ENCODE assay signal across 9 cellular contexts in the genomic region with DNA sequence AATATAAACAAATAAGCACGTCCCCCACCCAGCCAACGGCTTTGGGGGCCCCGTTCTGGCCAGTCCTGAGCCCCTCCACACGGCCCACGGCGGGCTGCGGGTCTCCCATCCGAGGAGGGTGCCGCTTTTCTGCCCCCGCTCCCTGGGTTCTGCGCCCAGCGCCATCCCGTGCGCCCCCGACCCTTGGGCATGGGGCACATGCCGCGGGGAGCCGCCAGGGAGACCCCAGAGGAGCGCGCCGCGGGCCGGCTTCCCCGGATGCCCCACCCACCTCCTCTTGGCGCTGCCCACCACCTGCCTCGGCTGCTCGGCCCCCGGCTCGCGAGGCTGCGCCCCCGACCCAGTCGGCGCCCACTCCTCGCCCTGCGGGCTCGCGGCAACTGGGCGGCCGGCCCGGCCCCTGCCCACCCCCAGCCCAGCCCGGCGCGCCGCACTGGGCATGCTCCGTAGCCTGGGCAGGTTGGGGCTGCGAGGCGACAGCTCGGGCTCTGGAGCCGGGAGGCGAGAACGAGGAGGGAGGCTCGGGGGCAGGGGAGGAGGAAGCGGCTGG. TPM values are rescaled to one million over a fixed set of nuclear protein-coding genes. Genes with fewer than 3 reads are reported as not detected.
DNase-seq lines count a peak whose midpoint lies in the region; ATAC-seq and TF ChIP-seq lines count a peak whose summit lies in the region.
"Had no signal": no experiment of that assay in that cellular context is flagged by ENCODE, and none has a peak within 500 bp of the region (broad histone marks: within the 10 kb centered on the region; RNA-seq: fewer than 3 reads in every experiment).

No MANE protein-coding gene starts in this region.

- no peaks in the 10 kb centered on the region for H3K79me1 ChIP-seq in mesenchymal stem cell (replicated peaks; ENCODE audit: low read length, poor library complexity, severe bottlenecking)

- peak overlapping the region; percentile 91 for H2BK5ac ChIP-seq in mesenchymal stem cell (ENCODE audit: low read depth, low read length, poor library complexity, severe bottlenecking)

- peak overlapping the region; percentile 96 for H2BK15ac ChIP-seq in mesenchymal stem cell (ENCODE audit: low read depth, poor library complexity, severe bottlenecking)

- peak overlapping the region; percentile 46 for H2AK5ac ChIP-seq in mesenchymal stem cell (ENCODE audit: low read length, severe bottlenecking)

- H3K4me2 ChIP-seq in mesenchymal stem cell (ENCODE audit: low read length, poor library complexity, severe bottlenecking) = peak overlapping the region; percentile 93

- no peak for ATAC-seq in GM19452 (IDR thresholded peaks at IDR 0.05; ENCODE audit: unreplicated experiment)
- no peak for ATAC-seq in CD4-positive, alpha-beta T cell (ENCODE audit: poor library complexity)

- DNase-seq in DMS53 (lab: John Stamatoyannopoulos, UW) = peak; percentile 88
- peak; percentile 76 for DNase-seq in NCI-H2227 treated with DMSO at 0.1 percent for 48 hours (lab: John Stamatoyannopoulos, UW)
- peak; percentile 88 for DNase-seq in ecto neural progenitor cell (ENCODE audit: low spot score)
- peak; percentile 50 for DNase-seq in mesenchymal stem cell
- no peak for DNase-seq in AML-193 (lab: John Stamatoyannopoulos, UW)
- DNase-seq in stimulated activated naive CD4-positive, alpha-beta T cell treated with Interleukin-2 at 50 U/mL for 16 hours (lab: John Stamatoyannopoulos, UW) = no peak
- DNase-seq in CD4-positive, alpha-beta T cell = no peak

- peak overlapping the region; percentile 64 to 89 for H2BK12ac ChIP-seq in mesenchymal stem cell (ENCODE audit: low read length in 2 of 2)

- intact Hi-C loops in CD4-positive, alpha-beta T cell (cut with DNase I, micrococcal nuclease) = no loop called here

- no peak overlapping the region for H3K27ac Mint-ChIP-seq in CD4-positive, alpha-beta T cell
- H3K27ac Mint-ChIP-seq: memory B cell had no signal

- under 1% methylated on average over 31 of the region's 54 CpGs for WGBS in mesenchymal stem cell

- peaks cover 5% of the 10 kb centered on the region for H3K4me1 Mint-ChIP-seq in CD4-positive, alpha-beta T cell (ENCODE audit: low read depth)

- H3K9ac ChIP-seq in mesenchymal stem cell (ENCODE audit: low read length) = peak overlapping the region; percentile 66

- peak overlapping the region; percentile 37 to 94 for H3K18ac ChIP-seq in mesenchymal stem cell (ENCODE audit: low read depth in 1 of 2, low read length in 2 of 2)

- CTCF ChIA-PET in CD4-positive, alpha-beta T cell (lab: Charles Lee) = no interaction called here

- no peak overlapping the region for H3K4me3 Mint-ChIP-seq in CD4-positive, alpha-beta T cell
- H3K4me3 Mint-ChIP-seq: memory B cell had no signal

- peak overlapping the region; percentile 94 for H2BK120ac ChIP-seq in mesenchymal stem cell (ENCODE audit: low read depth, low read length)

- peaks cover 7% of the 10 kb centered on the region for H3K4me1 ChIP-seq in mesenchymal stem cell (ENCODE audit: control insufficient read depth, insufficient read depth, low read depth, low read length)

- peaks cover 7% of the 10 kb centered on the region for H3K9me3 Mint-ChIP-seq in CD4-positive, alpha-beta T cell

- peak overlapping the region in 1 of 2 experiments; percentile 83 for H3K14ac ChIP-seq in mesenchymal stem cell (ENCODE audit: low read length in 2 of 2)

- peak overlapping the region; percentile 99 for H2AFZ ChIP-seq in mesenchymal stem cell (ENCODE audit: low read depth, low read length)

- POLR2A ChIA-PET in CD4-positive, alpha-beta T cell (lab: Charles Lee) = no interaction called here

- H3K9me3 ChIP-seq in mesenchymal stem cell (ENCODE audit: control insufficient read depth, low read length) = no peaks in the 10 kb centered on the region
- H3K9me3 ChIP-seq in CD4-positive, alpha-beta T cell (ENCODE audit: control insufficient read depth, low read length) = no peaks in the 10 kb centered on the region

- H4K91ac ChIP-seq in mesenchymal stem cell (ENCODE audit: low read length) = peak overlapping the region; percentile 89

- H3K23ac ChIP-seq in mesenchymal stem cell (ENCODE audit: low read length in 2 of 2) = peak overlapping the region in 1 of 2 experiments; percentile 16

- H4K8ac ChIP-seq in mesenchymal stem cell (ENCODE audit: low read length) = peak overlapping the region; percentile 70

- peaks cover 0 to 5% of the 10 kb centered on the region in 2 experiments for H3K27me3 ChIP-seq in mesenchymal stem cell (ENCODE audit: control insufficient read depth in 1 of 2, insufficient read depth in 1 of 2, low read length in 2 of 2)
- H3K27me3 ChIP-seq in CD4-positive, alpha-beta T cell (ENCODE audit: control insufficient read depth, insufficient read depth, low read length) = peaks cover 15% of the 10 kb centered on the region

- H3K4me3 ChIP-seq in mesenchymal stem cell (ENCODE audit: insufficient read depth in 1 of 2, low read depth in 1 of 2, low read length in 2 of 2) = peak overlapping the region; percentile 87 to 96

- TF ChIP-seq CTCF in CD4-positive, alpha-beta T cell (IDR thresholded peaks at IDR 0.05) = no peak

- H3K27ac ChIP-seq in mesenchymal stem cell (ENCODE audit: low read length, poor library complexity, severe bottlenecking) = peak overlapping the region; percentile 98
- no peak overlapping the region for H3K27ac ChIP-seq in CD4-positive, alpha-beta T cell (ENCODE audit: low read depth, low read length)

- peaks cover 28% of the 10 kb centered on the region for H3K27me3 Mint-ChIP-seq in CD4-positive, alpha-beta T cell

- no peaks in the 10 kb centered on the region for H3K36me3 Mint-ChIP-seq in CD4-positive, alpha-beta T cell (ENCODE audit: low read depth)

- peak overlapping the region; percentile 81 to 86 for H3K4ac ChIP-seq in mesenchymal stem cell (ENCODE audit: low read depth in 1 of 2, low read length in 2 of 2)

- H3K36me3 ChIP-seq in mesenchymal stem cell (ENCODE audit: control insufficient read depth in 1 of 2, insufficient read depth in 2 of 2, low read depth in 1 of 2, low read length in 2 of 2) = no peaks in the 10 kb centered on the region

RNA-seq across cellular contexts. Expression of a gene that starts 0.6 kb away (rescaled TPM):
- polyA plus RNA-seq in mesenchymal stem cell (2013, experiment 1 of 2) = 3.5 TPM
- polyA plus RNA-seq in mesenchymal stem cell (2013, experiment 2 of 2) = 3.8 TPM
- under 1 TPM in 1 of 2 experiments, not detected in 1; 0.06 TPM for total RNA-seq in CD4-positive, alpha-beta T cell

Comparison
In these comparisons a context has a peak if more than half of its experiments do, and no peak if none do; other contexts are left out.
1. DNase-seq: peak in DMS53 (single experiment), NCI-H2227 treated with DMSO at 0.1 percent for 48 hours (single experiment), ecto neural progenitor cell (single experiment) and mesenchymal stem cell (single experiment); none in AML-193 (0 of 2), stimulated activated naive CD4-positive, alpha-beta T cell treated with Interleukin-2 at 50 U/mL for 16 hours (single experiment) and CD4-positive, alpha-beta T cell (0 of 10).